9 cellular contexts compared by ENCODE assay signal in the genomic region with DNA sequence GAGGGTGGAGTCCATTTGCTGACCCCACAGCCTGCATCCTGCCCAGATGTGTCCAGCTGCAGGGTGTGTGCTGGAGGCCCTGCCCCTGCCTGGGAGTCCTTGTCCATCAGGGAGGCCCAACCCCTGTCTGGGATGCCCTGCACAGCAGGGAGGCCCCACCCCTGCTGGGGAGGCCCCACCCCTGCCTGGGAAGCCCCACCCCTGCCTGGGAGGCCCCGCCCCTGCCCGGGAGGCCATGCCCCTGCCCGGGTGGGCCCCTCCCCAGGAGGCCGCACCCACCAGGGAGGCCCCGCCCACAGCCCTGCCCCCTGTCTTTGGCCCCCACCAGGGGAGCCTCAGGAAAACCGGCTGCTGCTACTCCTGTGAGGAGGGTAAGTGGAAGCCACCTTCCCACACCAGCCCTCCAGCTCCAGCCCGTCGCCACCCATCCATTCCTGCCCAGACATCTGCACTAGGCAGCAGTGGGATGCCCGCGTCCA. TPM values are rescaled to one million over a fixed set of nuclear protein-coding genes. Genes with fewer than 3 reads are reported as not detected.
DNase-seq lines count a peak whose midpoint lies in the region; TF ChIP-seq lines count a peak whose summit lies in the region.
"Had no signal": no experiment of that assay in that cellular context is flagged by ENCODE, and none has a peak within 500 bp of the region (broad histone marks: within the 10 kb centered on the region; RNA-seq: fewer than 3 reads in every experiment).

No MANE protein-coding gene starts in this region.

- CTCF ChIA-PET in Caco-2 (lab: Charles Lee): no interaction called here

- POLR2A ChIA-PET in Caco-2 (lab: Charles Lee): no interaction called here

- H3K9me3 ChIP-seq in Caco-2: peaks cover under 1% of the 10 kb centered on the region; the same call in 1 of the 2 replicates

- H3K4me3 ChIP-seq in Caco-2 (ENCODE audit: low read depth, low read length): no peak overlapping the region

- intact Hi-C loops in Caco-2 (cut with micrococcal nuclease; ENCODE audit: unreplicated experiment): loop anchor here (5.0 kb wide), 1 partner anchor 52 kb away; no protein-coding TSS in a partner anchor
- intact Hi-C loops in activated T-helper 1 cell treated with anti-CD3 and anti-CD28 coated beads, Interleukin-12 subunit alpha, Interleukin-12 subunit beta, Interleukin-2, Interleukin-4 antibody, amounts not matched to agents 30 ng/mL and 10 ng/mL and 1 ng/mL, durations not matched to agents 14 hours and 24 hours and 36 hours (cut with micrococcal nuclease): loop anchor here (5.0 kb wide), 1 partner anchor 77 kb away; no protein-coding TSS in a partner anchor

- no peaks in the 10 kb centered on the region for H3K27me3 ChIP-seq in Caco-2 (replicated peaks; ENCODE audit: control insufficient read depth, insufficient read depth, low read length)

- H3K27ac Mint-ChIP-seq in Caco-2 (ENCODE audit: unreplicated experiment): no peak overlapping the region
- no peak overlapping the region for H3K27ac Mint-ChIP-seq in activated T-helper 1 cell treated with anti-CD3 and anti-CD28 coated beads, Interleukin-12 subunit alpha, Interleukin-12 subunit beta, Interleukin-2, Interleukin-4 antibody, amounts not matched to agents 30 ng/mL and 10 ng/mL and 1 ng/mL, durations not matched to agents 14 hours and 24 hours and 36 hours

- peaks cover 9% of the 10 kb centered on the region for H3K9me3 Mint-ChIP-seq in Caco-2 (ENCODE audit: unreplicated experiment)
- peaks cover 2% of the 10 kb centered on the region for H3K9me3 Mint-ChIP-seq in activated T-helper 1 cell treated with anti-CD3 and anti-CD28 coated beads, Interleukin-12 subunit alpha, Interleukin-12 subunit beta, Interleukin-2, Interleukin-4 antibody, amounts not matched to agents 30 ng/mL and 10 ng/mL and 1 ng/mL, durations not matched to agents 14 hours and 24 hours and 36 hours

- H3K27me3 Mint-ChIP-seq in Caco-2 (ENCODE audit: insufficient read depth, unreplicated experiment): no peaks in the 10 kb centered on the region
- H3K27me3 Mint-ChIP-seq in activated T-helper 1 cell treated with anti-CD3 and anti-CD28 coated beads, Interleukin-12 subunit alpha, Interleukin-12 subunit beta, Interleukin-2, Interleukin-4 antibody, amounts not matched to agents 30 ng/mL and 10 ng/mL and 1 ng/mL, durations not matched to agents 14 hours and 24 hours and 36 hours (ENCODE audit: insufficient read depth): no peaks in the 10 kb centered on the region

- H3K36me3 ChIP-seq in Caco-2 (ENCODE audit: control insufficient read depth, insufficient read depth, low read length): no peaks in the 10 kb centered on the region

- no peak for TF ChIP-seq CTCF in Caco-2 (IDR thresholded peaks at IDR 0.05; ENCODE audit: insufficient read depth in 1 of 2, low read depth in 1 of 2, low read length in 1 of 2, severe bottlenecking in 1 of 2, unreplicated experiment in 1 of 2)

- peaks cover 13% of the 10 kb centered on the region for H3K36me3 Mint-ChIP-seq in Caco-2 (ENCODE audit: insufficient read depth, unreplicated experiment)
- peaks cover 3% of the 10 kb centered on the region for H3K36me3 Mint-ChIP-seq in activated T-helper 1 cell treated with anti-CD3 and anti-CD28 coated beads, Interleukin-12 subunit alpha, Interleukin-12 subunit beta, Interleukin-2, Interleukin-4 antibody, amounts not matched to agents 30 ng/mL and 10 ng/mL and 1 ng/mL, durations not matched to agents 14 hours and 24 hours and 36 hours (ENCODE audit: low read depth)

- peak; percentile 46 to 58 for DNase-seq in Caco-2
- DNase-seq in NCI-H2196 treated with DMSO at 0.1 percent for 48 hours (lab: John Stamatoyannopoulos, UW; ENCODE audit: unreplicated experiment): peak; percentile 7
- DNase-seq in activated T-helper 1 cell treated with anti-CD3 and anti-CD28 coated beads, Interleukin-12 subunit alpha, Interleukin-12 subunit beta, Interleukin-2, Interleukin-4 antibody, amounts not matched to agents 30 ng/mL and 10 ng/mL and 1 ng/mL, durations not matched to agents 14 hours and 24 hours and 36 hours (ENCODE audit: low spot score): peak; percentile 19
- peak; percentile 48 for DNase-seq in mucosa of gallbladder (ENCODE audit: low spot score)
- DNase-seq in NCI-H510A (lab: John Stamatoyannopoulos, UW): no peak
- DNase-seq in NCI-H345 (lab: John Stamatoyannopoulos, UW): no peak
- no peak for DNase-seq in NCI-H2081 treated with DMSO at 0.1 percent for 48 hours (lab: John Stamatoyannopoulos, UW)
- DNase-seq in GDM1 (lab: John Stamatoyannopoulos, UW): no peak

- BruUV-seq in Caco-2 (replicated peaks; lab: Mats Ljungman, UMichigan): no TSS peak

- peaks cover 5% of the 10 kb centered on the region for H3K4me1 ChIP-seq in Caco-2

- H3K4me1 Mint-ChIP-seq in Caco-2 (ENCODE audit: low read depth, unreplicated experiment): peaks cover 6% of the 10 kb centered on the region
- peaks cover 4% of the 10 kb centered on the region for H3K4me1 Mint-ChIP-seq in activated T-helper 1 cell treated with anti-CD3 and anti-CD28 coated beads, Interleukin-12 subunit alpha, Interleukin-12 subunit beta, Interleukin-2, Interleukin-4 antibody, amounts not matched to agents 30 ng/mL and 10 ng/mL and 1 ng/mL, durations not matched to agents 14 hours and 24 hours and 36 hours (ENCODE audit: low read depth)

- H3K4me3 Mint-ChIP-seq in Caco-2 (ENCODE audit: unreplicated experiment): no peak overlapping the region
- no peak overlapping the region for H3K4me3 Mint-ChIP-seq in activated T-helper 1 cell treated with anti-CD3 and anti-CD28 coated beads, Interleukin-12 subunit alpha, Interleukin-12 subunit beta, Interleukin-2, Interleukin-4 antibody, amounts not matched to agents 30 ng/mL and 10 ng/mL and 1 ng/mL, durations not matched to agents 14 hours and 24 hours and 36 hours

RNA-seq across cellular contexts. Expression of a gene that starts 37.2 kb away (rescaled TPM):
- total RNA-seq in Caco-2 (2022): not detected in 2 replicates
- not detected in 2 replicates for total RNA-seq in activated T-helper 1 cell treated with anti-CD3 and anti-CD28 coated beads, Interleukin-12 subunit alpha, Interleukin-12 subunit beta, Interleukin-2, Interleukin-4 antibody, amounts not matched to agents 30 ng/mL and 10 ng/mL and 1 ng/mL, durations not matched to agents 14 hours and 24 hours and 36 hours
- total RNA-seq in mucosa of gallbladder: 8,095 TPM
- total RNA-seq: skeletal muscle tissue had no signal

RNA-seq across cellular contexts. Expression of a gene that starts 49.4 kb away (rescaled TPM):
- total RNA-seq in Caco-2 (2022) (64.6 and 78.3 TPM in 2 replicates), mucosa of gallbladder (139 TPM)
- 37.4 and 42.9 TPM in 2 replicates for total RNA-seq in activated T-helper 1 cell treated with anti-CD3 and anti-CD28 coated beads, Interleukin-12 subunit alpha, Interleukin-12 subunit beta, Interleukin-2, Interleukin-4 antibody, amounts not matched to agents 30 ng/mL and 10 ng/mL and 1 ng/mL, durations not matched to agents 14 hours and 24 hours and 36 hours

Comparison
In these comparisons a context has a peak if more than half of its experiments do, and no peak if none do; other contexts are left out.
1. DNase-seq: peak in Caco-2 (2 of 2), NCI-H2196 treated with DMSO at 0.1 percent for 48 hours (single experiment), activated T-helper 1 cell treated with anti-CD3 and anti-CD28 coated beads, Interleukin-12 subunit alpha, Interleukin-12 subunit beta, Interleukin-2, Interleukin-4 antibody, amounts not matched to agents 30 ng/mL and 10 ng/mL and 1 ng/mL, durations not matched to agents 14 hours and 24 hours and 36 hours (single experiment) and mucosa of gallbladder (single experiment); none in NCI-H510A (single experiment), NCI-H345 (single experiment), NCI-H2081 treated with DMSO at 0.1 percent for 48 hours (single experiment) and GDM1 (single experiment).
2. RNA of a gene that starts 37.2 kb away (total RNA-seq): 8,095 TPM in mucosa of gallbladder (single experiment); not detected in Caco-2 and not detected in activated T-helper 1 cell treated with anti-CD3 and anti-CD28 coated beads, Interleukin-12 subunit alpha, Interleukin-12 subunit beta, Interleukin-2, Interleukin-4 antibody, amounts not matched to agents 30 ng/mL and 10 ng/mL and 1 ng/mL, durations not matched to agents 14 hours and 24 hours and 36 hours; every median in the first group is over 1,000 times any median in the second.